ENCODE assay signal across 8 cellular contexts in the genomic region with DNA sequence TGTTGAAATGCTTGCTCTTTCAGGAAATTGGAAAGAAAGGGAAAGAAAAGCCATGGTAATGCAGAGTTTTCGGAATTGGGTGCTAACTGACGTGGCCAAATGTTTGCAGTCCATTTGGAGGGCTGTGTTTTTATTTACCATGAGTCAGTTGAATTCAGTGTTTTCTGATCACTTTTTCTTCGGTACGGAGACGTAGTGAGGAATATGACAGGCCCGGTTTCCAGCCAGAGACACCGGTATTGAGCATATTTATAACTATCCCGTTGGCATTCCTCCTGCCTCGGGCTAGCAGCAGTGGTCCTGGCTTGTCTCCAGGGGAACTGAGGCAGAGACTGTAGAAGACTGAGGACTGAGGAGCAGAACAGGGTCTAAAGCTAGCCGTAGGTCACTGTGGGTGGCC. TPM values are rescaled to one million over a fixed set of nuclear protein-coding genes. Genes with fewer than 3 reads are reported as not detected.
DNase-seq lines count a peak whose midpoint lies in the region; ATAC-seq and TF ChIP-seq lines count a peak whose summit lies in the region.

No MANE protein-coding gene starts in this region.

- H4K20me1 ChIP-seq in GM23338 (replicated peaks; ENCODE audit: insufficient read depth): peaks cover 14% of the 10 kb centered on the region

- H3K36me3 ChIP-seq in GM23338 (ENCODE audit: insufficient read depth): peaks cover 34% of the 10 kb centered on the region

- H3K4me1 Mint-ChIP-seq in GM23338: peaks cover 36% of the 10 kb centered on the region

- TF ChIP-seq CTCF in GM23338 (conservative IDR thresholded peaks at IDR 0.05; ENCODE audit: low read depth in 2 of 2): no peak
- TF ChIP-seq CTCF in fibroblast of pulmonary artery (IDR thresholded peaks at IDR 0.05; ENCODE audit: low read length, missing control alignments): no peak

- peak overlapping the region; percentile 60 for H3K4me3 ChIP-seq in GM23338
- peak overlapping the region; percentile 84 for H3K4me3 ChIP-seq in fibroblast of pulmonary artery (replicated peaks; ENCODE audit: low read depth, low read length)
- H3K4me3 ChIP-seq in skeletal muscle cell (ENCODE audit: low read depth, low read length): peak overlapping the region; percentile 94

- no peak for ATAC-seq in GM23338
- ATAC-seq in SK-N-SH treated with all-trans-retinoic acid at 6 μM for 48 hours: peak; percentile 12; the same call in 2 of the 3 replicates
- ATAC-seq in HG02759 (IDR thresholded peaks at IDR 0.05; ENCODE audit: unreplicated experiment): no peak

- no peaks in the 10 kb centered on the region for H3K27me3 ChIP-seq in GM23338 (ENCODE audit: insufficient read depth)

- DNase-seq in GM23338 (ENCODE audit: low spot score) (no peak), fibroblast of pulmonary artery (ENCODE audit: low read depth) (no peak), skeletal muscle cell (ENCODE audit: low read depth) (no peak), UCSD-AML1 (lab: John Stamatoyannopoulos, UW; ENCODE audit: unreplicated experiment) (no peak), dermis blood vessel endothelial cell (no peak)
- no peak for DNase-seq in activated CD8-positive, alpha-beta memory T cell treated with anti-CD3 and anti-CD28 coated beads, Interleukin-2, amount 50 U/mL, for 48 hours

- H3F3A ChIP-seq in GM23338 (replicated peaks; ENCODE audit: low read depth): no peaks in the 10 kb centered on the region; the same call in 1 of the 2 replicates

- no peak overlapping the region for H3K27ac ChIP-seq in GM23338 (ENCODE audit: low read depth)

- H3K4me1 ChIP-seq in GM23338 (ENCODE audit: insufficient read depth): peaks cover 21% of the 10 kb centered on the region

- peak overlapping the region; percentile 79 for H3K4me2 ChIP-seq in GM23338

- H3K79me2 ChIP-seq in GM23338 (replicated peaks; ENCODE audit: insufficient read depth): peaks cover 36% of the 10 kb centered on the region

- H3K9me3 Mint-ChIP-seq in GM23338: peaks cover 4% of the 10 kb centered on the region; the same call in 2 of the 3 replicates

- peak overlapping the region; percentile 93 for H3K4me3 Mint-ChIP-seq in GM23338

- H3K27me3 Mint-ChIP-seq in GM23338 (ENCODE audit: insufficient read depth, low read depth, poor library complexity): peaks cover 3% of the 10 kb centered on the region

- H3K27ac Mint-ChIP-seq in GM23338: peak overlapping the region; percentile 78

- peaks cover 49% of the 10 kb centered on the region for H3K36me3 Mint-ChIP-seq in GM23338 (ENCODE audit: low read depth)

- no peak overlapping the region for H2AFZ ChIP-seq in GM23338

- no peaks in the 10 kb centered on the region for H3K9me2 ChIP-seq in GM23338 (ENCODE audit: insufficient read depth)

TF ChIP-seq in GM23338, 12 proteins besides CTCF, POLR2A, EP300 and RAD21 (continues in another document):
- TF ChIP-seq STAT1 (IDR thresholded peaks at IDR 0.05; ENCODE audit: unreplicated experiment) (no peak), JUNB (IDR thresholded peaks at IDR 0.05; ENCODE audit: unreplicated experiment) (no peak), NANOG (IDR thresholded peaks at IDR 0.05; ENCODE audit: borderline replicate concordance) (no peak), EZH2phosphoT487 (IDR thresholded peaks at IDR 0.05; ENCODE audit: unreplicated experiment) (no peak), CREB1 (CRISPR knock-in tag; IDR thresholded peaks at IDR 0.05; ENCODE audit: low read depth) (no peak), EZH2 (IDR thresholded peaks at IDR 0.05; ENCODE audit: low read depth, unreplicated experiment) (no peak)
- TF ChIP-seq, protein P1, sequence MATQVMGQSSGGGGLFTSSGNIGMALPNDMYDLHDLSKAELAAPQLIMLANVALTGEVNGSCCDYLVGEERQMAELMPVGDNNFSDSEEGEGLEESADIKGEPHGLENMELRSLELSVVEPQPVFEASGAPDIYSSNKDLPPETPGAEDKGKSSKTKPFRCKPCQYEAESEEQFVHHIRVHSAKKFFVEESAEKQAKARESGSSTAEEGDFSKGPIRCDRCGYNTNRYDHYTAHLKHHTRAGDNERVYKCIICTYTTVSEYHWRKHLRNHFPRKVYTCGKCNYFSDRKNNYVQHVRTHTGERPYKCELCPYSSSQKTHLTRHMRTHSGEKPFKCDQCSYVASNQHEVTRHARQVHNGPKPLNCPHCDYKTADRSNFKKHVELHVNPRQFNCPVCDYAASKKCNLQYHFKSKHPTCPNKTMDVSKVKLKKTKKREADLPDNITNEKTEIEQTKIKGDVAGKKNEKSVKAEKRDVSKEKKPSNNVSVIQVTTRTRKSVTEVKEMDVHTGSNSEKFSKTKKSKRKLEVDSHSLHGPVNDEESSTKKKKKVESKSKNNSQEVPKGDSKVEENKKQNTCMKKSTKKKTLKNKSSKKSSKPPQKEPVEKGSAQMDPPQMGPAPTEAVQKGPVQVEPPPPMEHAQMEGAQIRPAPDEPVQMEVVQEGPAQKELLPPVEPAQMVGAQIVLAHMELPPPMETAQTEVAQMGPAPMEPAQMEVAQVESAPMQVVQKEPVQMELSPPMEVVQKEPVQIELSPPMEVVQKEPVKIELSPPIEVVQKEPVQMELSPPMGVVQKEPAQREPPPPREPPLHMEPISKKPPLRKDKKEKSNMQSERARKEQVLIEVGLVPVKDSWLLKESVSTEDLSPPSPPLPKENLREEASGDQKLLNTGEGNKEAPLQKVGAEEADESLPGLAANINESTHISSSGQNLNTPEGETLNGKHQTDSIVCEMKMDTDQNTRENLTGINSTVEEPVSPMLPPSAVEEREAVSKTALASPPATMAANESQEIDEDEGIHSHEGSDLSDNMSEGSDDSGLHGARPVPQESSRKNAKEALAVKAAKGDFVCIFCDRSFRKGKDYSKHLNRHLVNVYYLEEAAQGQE (IDR thresholded peaks at IDR 0.05; ENCODE audit: unreplicated experiment): no peak
- TF ChIP-seq, protein P2, sequence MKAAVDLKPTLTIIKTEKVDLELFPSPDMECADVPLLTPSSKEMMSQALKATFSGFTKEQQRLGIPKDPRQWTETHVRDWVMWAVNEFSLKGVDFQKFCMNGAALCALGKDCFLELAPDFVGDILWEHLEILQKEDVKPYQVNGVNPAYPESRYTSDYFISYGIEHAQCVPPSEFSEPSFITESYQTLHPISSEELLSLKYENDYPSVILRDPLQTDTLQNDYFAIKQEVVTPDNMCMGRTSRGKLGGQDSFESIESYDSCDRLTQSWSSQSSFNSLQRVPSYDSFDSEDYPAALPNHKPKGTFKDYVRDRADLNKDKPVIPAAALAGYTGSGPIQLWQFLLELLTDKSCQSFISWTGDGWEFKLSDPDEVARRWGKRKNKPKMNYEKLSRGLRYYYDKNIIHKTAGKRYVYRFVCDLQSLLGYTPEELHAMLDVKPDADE (IDR thresholded peaks at IDR 0.05): no peak

TF ChIP-seq in SK-N-SH treated with all-trans-retinoic acid at 6 μM for 48 hours, 23 proteins besides CTCF, POLR2A, EP300 and RAD21 (continues in another document):
- TF ChIP-seq, protein P3, sequence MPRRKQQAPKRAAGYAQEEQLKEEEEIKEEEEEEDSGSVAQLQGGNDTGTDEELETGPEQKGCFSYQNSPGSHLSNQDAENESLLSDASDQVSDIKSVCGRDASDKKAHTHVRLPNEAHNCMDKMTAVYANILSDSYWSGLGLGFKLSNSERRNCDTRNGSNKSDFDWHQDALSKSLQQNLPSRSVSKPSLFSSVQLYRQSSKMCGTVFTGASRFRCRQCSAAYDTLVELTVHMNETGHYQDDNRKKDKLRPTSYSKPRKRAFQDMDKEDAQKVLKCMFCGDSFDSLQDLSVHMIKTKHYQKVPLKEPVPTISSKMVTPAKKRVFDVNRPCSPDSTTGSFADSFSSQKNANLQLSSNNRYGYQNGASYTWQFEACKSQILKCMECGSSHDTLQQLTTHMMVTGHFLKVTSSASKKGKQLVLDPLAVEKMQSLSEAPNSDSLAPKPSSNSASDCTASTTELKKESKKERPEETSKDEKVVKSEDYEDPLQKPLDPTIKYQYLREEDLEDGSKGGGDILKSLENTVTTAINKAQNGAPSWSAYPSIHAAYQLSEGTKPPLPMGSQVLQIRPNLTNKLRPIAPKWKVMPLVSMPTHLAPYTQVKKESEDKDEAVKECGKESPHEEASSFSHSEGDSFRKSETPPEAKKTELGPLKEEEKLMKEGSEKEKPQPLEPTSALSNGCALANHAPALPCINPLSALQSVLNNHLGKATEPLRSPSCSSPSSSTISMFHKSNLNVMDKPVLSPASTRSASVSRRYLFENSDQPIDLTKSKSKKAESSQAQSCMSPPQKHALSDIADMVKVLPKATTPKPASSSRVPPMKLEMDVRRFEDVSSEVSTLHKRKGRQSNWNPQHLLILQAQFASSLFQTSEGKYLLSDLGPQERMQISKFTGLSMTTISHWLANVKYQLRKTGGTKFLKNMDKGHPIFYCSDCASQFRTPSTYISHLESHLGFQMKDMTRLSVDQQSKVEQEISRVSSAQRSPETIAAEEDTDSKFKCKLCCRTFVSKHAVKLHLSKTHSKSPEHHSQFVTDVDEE (CRISPR knock-in tag; IDR thresholded peaks at IDR 0.05): no peak
- TF ChIP-seq SNAI2 (CRISPR knock-in tag; IDR thresholded peaks at IDR 0.05) (no peak), BACH2 (CRISPR knock-in tag; IDR thresholded peaks at IDR 0.05; ENCODE audit: borderline replicate concordance) (no peak), GLIS3 (CRISPR knock-in tag; IDR thresholded peaks at IDR 0.05) (no peak)
- TF ChIP-seq, protein P4, sequence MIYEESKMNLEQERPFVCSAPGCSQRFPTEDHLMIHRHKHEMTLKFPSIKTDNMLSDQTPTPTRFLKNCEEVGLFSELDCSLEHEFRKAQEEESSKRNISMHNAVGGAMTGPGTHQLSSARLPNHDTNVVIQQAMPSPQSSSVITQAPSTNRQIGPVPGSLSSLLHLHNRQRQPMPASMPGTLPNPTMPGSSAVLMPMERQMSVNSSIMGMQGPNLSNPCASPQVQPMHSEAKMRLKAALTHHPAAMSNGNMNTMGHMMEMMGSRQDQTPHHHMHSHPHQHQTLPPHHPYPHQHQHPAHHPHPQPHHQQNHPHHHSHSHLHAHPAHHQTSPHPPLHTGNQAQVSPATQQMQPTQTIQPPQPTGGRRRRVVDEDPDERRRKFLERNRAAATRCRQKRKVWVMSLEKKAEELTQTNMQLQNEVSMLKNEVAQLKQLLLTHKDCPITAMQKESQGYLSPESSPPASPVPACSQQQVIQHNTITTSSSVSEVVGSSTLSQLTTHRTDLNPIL (CRISPR knock-in tag; IDR thresholded peaks at IDR 0.05; ENCODE audit: low read depth): no peak

RNA-seq across cellular contexts. Expression of a gene that starts 1.0 kb away (rescaled TPM):
- total RNA-seq in GM23338 (2014; rRNA removed; shearing (Covaris generic)): 84.2 and 86.1 TPM in 2 replicates
- polyA plus RNA-seq in GM23338 (2016; fragmentation: Nextera tagmentation; extraction: Ambion mirVana): 91.3 and 95.9 TPM in 2 replicates
- 46.5 and 62.8 TPM in 2 replicates for total RNA-seq in dermis blood vessel endothelial cell

RNA-seq across cellular contexts. Expression of a gene that starts 45.7 kb away (rescaled TPM):
- total RNA-seq in GM23338 (2014; rRNA removed; shearing (Covaris generic)): 45.0 and 57.2 TPM in 2 replicates
- 174 and 177 TPM in 2 replicates for polyA plus RNA-seq in GM23338 (2016; fragmentation: Nextera tagmentation; extraction: Ambion mirVana)
- 24.0 and 25.5 TPM in 2 replicates for total RNA-seq in dermis blood vessel endothelial cell

RNA-seq across cellular contexts. Expression of a gene that starts 56.6 kb away (rescaled TPM):
- total RNA-seq in GM23338 (2014; rRNA removed; shearing (Covaris generic)): not detected in 2 replicates
- polyA plus RNA-seq in GM23338 (2016; fragmentation: Nextera tagmentation; extraction: Ambion mirVana): not detected in 2 replicates
- not detected in 2 replicates for total RNA-seq in dermis blood vessel endothelial cell
